Comparison of ENCODE assay signal across 10 cellular contexts in genomic region chr2:241611062-241611461, GRCh38. TPM values are rescaled to one million over a fixed set of nuclear protein-coding genes. Genes with fewer than 3 reads are reported as not detected.
DNase-seq lines count a peak whose midpoint lies in the region; ATAC-seq and TF ChIP-seq lines count a peak whose summit lies in the region.
"Had no signal": no experiment of that assay in that cellular context is flagged by ENCODE, and none has a peak within 500 bp of the region (broad histone marks: within the 10 kb centered on the region; RNA-seq: fewer than 3 reads in every experiment).

No MANE protein-coding gene starts in this region.

- H3K4me3 ChIP-seq in tibial nerve = no peak overlapping the region
- no peak overlapping the region for H3K4me3 ChIP-seq in MG63

- 91 to 94% methylated on average over 8 to 9 of the region's 13 CpGs for WGBS in tibial nerve, 2 donors

- H3K9me3 Mint-ChIP-seq in activated naive CD4-positive, alpha-beta T cell treated with anti-CD3 and anti-CD28 coated beads, Interleukin-2, amount 10 ng/mL, durations not matched to agents 7 days and 5 days = no peaks in the 10 kb centered on the region
- H3K9me3 Mint-ChIP-seq in activated naive CD8-positive, alpha-beta T cell treated with anti-CD3 and anti-CD28 coated beads, Interleukin-2, amount 50 U/mL, for 24 hours = no peaks in the 10 kb centered on the region
- no peaks in the 10 kb centered on the region for H3K9me3 Mint-ChIP-seq in mesothelial cell of epicardium

- TF ChIP-seq EP300 in tibial nerve (IDR thresholded peaks at IDR 0.05) = no peak

- H3K27ac ChIP-seq in tibial nerve = peak overlapping the region in 3 of 4 donors; percentile 58 to 88 (median 78)

- H3K27me3 ChIP-seq in tibial nerve = no peaks in the 10 kb centered on the region
- no peaks in the 10 kb centered on the region for H3K27me3 ChIP-seq in MG63

- no peak for DNase-seq in activated naive CD4-positive, alpha-beta T cell treated with anti-CD3 and anti-CD28 coated beads, Interleukin-2, amount 10 ng/mL, durations not matched to agents 7 days and 5 days
- no peak for DNase-seq in activated naive CD4-positive, alpha-beta T cell (lab: John Stamatoyannopoulos, UW)
- no peak for DNase-seq in activated naive CD8-positive, alpha-beta T cell treated with anti-CD3 and anti-CD28 coated beads, Interleukin-2, amount 50 U/mL, for 24 hours
- DNase-seq in mesothelial cell of epicardium (ENCODE audit: low spot score in 2 of 2, unreplicated experiment in 2 of 2) = no peak
- DNase-seq in tibial nerve (ENCODE audit: low spot score in 2 of 2) = no peak
- no peak for DNase-seq in cortex of kidney (lab: John Stamatoyannopoulos, UW)
- DNase-seq in T1000 (lab: John Stamatoyannopoulos, UW) = no peak
- no peak for DNase-seq in MG63
- DNase-seq: NCI-H510A had no signal

- no peak for ATAC-seq in activated naive CD8-positive, alpha-beta T cell treated with anti-CD3 and anti-CD28 coated beads, Interleukin-2, amount 50 U/mL, for 24 hours
- ATAC-seq: SK-N-SH treated with all-trans-retinoic acid at 6 μM for 48 hours had no signal

- peaks cover 17% of the 10 kb centered on the region for H3K36me3 Mint-ChIP-seq in activated naive CD4-positive, alpha-beta T cell treated with anti-CD3 and anti-CD28 coated beads, Interleukin-2, amount 10 ng/mL, durations not matched to agents 7 days and 5 days
- H3K36me3 Mint-ChIP-seq in activated naive CD8-positive, alpha-beta T cell treated with anti-CD3 and anti-CD28 coated beads, Interleukin-2, amount 50 U/mL, for 24 hours (ENCODE audit: low read depth) = peaks cover 19% of the 10 kb centered on the region
- peaks cover 2% of the 10 kb centered on the region for H3K36me3 Mint-ChIP-seq in mesothelial cell of epicardium

- peak overlapping the region; percentile 70 for H3K27ac Mint-ChIP-seq in activated naive CD4-positive, alpha-beta T cell treated with anti-CD3 and anti-CD28 coated beads, Interleukin-2, amount 10 ng/mL, durations not matched to agents 7 days and 5 days
- no peak overlapping the region for H3K27ac Mint-ChIP-seq in activated naive CD8-positive, alpha-beta T cell treated with anti-CD3 and anti-CD28 coated beads, Interleukin-2, amount 50 U/mL, for 24 hours
- peak overlapping the region; percentile 90 for H3K27ac Mint-ChIP-seq in mesothelial cell of epicardium

- H3K4me1 Mint-ChIP-seq in activated naive CD4-positive, alpha-beta T cell treated with anti-CD3 and anti-CD28 coated beads, Interleukin-2, amount 10 ng/mL, durations not matched to agents 7 days and 5 days = peaks cover 31% of the 10 kb centered on the region
- H3K4me1 Mint-ChIP-seq in activated naive CD8-positive, alpha-beta T cell treated with anti-CD3 and anti-CD28 coated beads, Interleukin-2, amount 50 U/mL, for 24 hours = peaks cover 20% of the 10 kb centered on the region
- peaks cover 8% of the 10 kb centered on the region for H3K4me1 Mint-ChIP-seq in mesothelial cell of epicardium

- peaks cover 0 to 30% (median 5%) of the 10 kb centered on the region in 4 donors for H3K4me1 ChIP-seq in tibial nerve

- TF ChIP-seq CTCF in mesothelial cell of epicardium (IDR thresholded peaks at IDR 0.05; ENCODE audit: unreplicated experiment) = no peak
- TF ChIP-seq CTCF in tibial nerve (IDR thresholded peaks at IDR 0.05) = no peak

- CTCF ChIA-PET in activated naive CD4-positive, alpha-beta T cell treated with anti-CD3 and anti-CD28 coated beads, Interleukin-2, amount 10 ng/mL, durations not matched to agents 7 days and 5 days (lab: Charles Lee) = no interaction called here

- peak overlapping the region; percentile 36 for H3K4me3 Mint-ChIP-seq in activated naive CD4-positive, alpha-beta T cell treated with anti-CD3 and anti-CD28 coated beads, Interleukin-2, amount 10 ng/mL, durations not matched to agents 7 days and 5 days
- peak overlapping the region; percentile 43 for H3K4me3 Mint-ChIP-seq in activated naive CD8-positive, alpha-beta T cell treated with anti-CD3 and anti-CD28 coated beads, Interleukin-2, amount 50 U/mL, for 24 hours
- H3K4me3 Mint-ChIP-seq in mesothelial cell of epicardium = peak overlapping the region; percentile 62

- no peak for TF ChIP-seq POLR2A in tibial nerve (IDR thresholded peaks at IDR 0.05)

- no peaks in the 10 kb centered on the region for H3K9me3 ChIP-seq in tibial nerve
- H3K9me3 ChIP-seq in MG63 = no peaks in the 10 kb centered on the region

- H3K27me3 Mint-ChIP-seq in activated naive CD4-positive, alpha-beta T cell treated with anti-CD3 and anti-CD28 coated beads, Interleukin-2, amount 10 ng/mL, durations not matched to agents 7 days and 5 days = no peaks in the 10 kb centered on the region
- no peaks in the 10 kb centered on the region for H3K27me3 Mint-ChIP-seq in activated naive CD8-positive, alpha-beta T cell treated with anti-CD3 and anti-CD28 coated beads, Interleukin-2, amount 50 U/mL, for 24 hours
- no peaks in the 10 kb centered on the region for H3K27me3 Mint-ChIP-seq in mesothelial cell of epicardium (ENCODE audit: low read depth)

- H3K36me3 ChIP-seq in tibial nerve = peaks cover 0 to 20% (median 0%) of the 10 kb centered on the region in 3 donors
- peaks cover 21% of the 10 kb centered on the region for H3K36me3 ChIP-seq in MG63

RNA-seq across cellular contexts. Expression of gene THAP4, which starts 25.9 kb away (rescaled TPM):
- total RNA-seq in mesothelial cell of epicardium = 45.7 to 51.5 TPM (median 50.1 TPM) in 3 replicates
- 10 to 100 TPM; 27.3 to 61.2 (median 42.0) TPM for total RNA-seq in tibial nerve
- 72.2 and 110 TPM in 2 replicates for total RNA-seq in MG63 (2014; rRNA removed; shearing (Covaris generic); ENCODE audit: low replicate concordance)

RNA-seq across cellular contexts. Expression of gene ATG4B, which starts 26.4 kb away (rescaled TPM):
- 125 to 135 TPM (median 133 TPM) in 3 replicates for total RNA-seq in mesothelial cell of epicardium
- 100 to 1,000 TPM in 2 of 4 donors, 10 to 100 TPM in 2; 61.8 to 146 (median 87.2) TPM for total RNA-seq in tibial nerve
- total RNA-seq in MG63 (2014; rRNA removed; shearing (Covaris generic); ENCODE audit: low replicate concordance) = 47.9 and 83.9 TPM in 2 replicates

RNA-seq across cellular contexts. Expression of gene BOK, which starts 52.5 kb away (rescaled TPM):
- total RNA-seq in mesothelial cell of epicardium (33.0 to 37.2 TPM (median 36.0 TPM) in 3 replicates), tibial nerve (10 to 100 TPM; 49.6 to 81.6 (median 71.4) TPM)
- 1.6 and 6.8 TPM in 2 replicates for total RNA-seq in MG63 (2014; rRNA removed; shearing (Covaris generic); ENCODE audit: low replicate concordance)
